ENCODE assay signal across 14 cellular contexts in genomic region chr7:351681-352480, GRCh38.
DNase-seq lines count a peak whose midpoint lies in the region; ATAC-seq and TF ChIP-seq lines count a peak whose summit lies in the region.
"Had no signal": no experiment of that assay in that cellular context is flagged by ENCODE, and none has a peak within 500 bp of the region (broad histone marks: within the 10 kb centered on the region; RNA-seq: fewer than 3 reads in every experiment).

No MANE protein-coding gene starts in this region.

- H3K9me3 ChIP-seq in right cardiac atrium (ENCODE audit: control insufficient read depth, low read length): no peaks in the 10 kb centered on the region
- no peaks in the 10 kb centered on the region for H3K9me3 ChIP-seq in left ventricle myocardium inferior (replicated peaks)
- H3K9me3 ChIP-seq: heart left ventricle, sigmoid colon had no signal

- H3K4me3 ChIP-seq in right cardiac atrium (ENCODE audit: low read length) (no peak overlapping the region), left ventricle myocardium inferior (no peak overlapping the region), coronary artery (no peak overlapping the region)
- H3K4me3 ChIP-seq: sigmoid colon had no signal

- 71% methylated on average over 41 of the region's 41 CpGs for WGBS in right cardiac atrium

- H3K9me3 Mint-ChIP-seq in activated T-helper 1 cell treated with anti-CD3 and anti-CD28 coated beads, Interleukin-12 subunit alpha, Interleukin-12 subunit beta, Interleukin-2, Interleukin-4 antibody, amounts not matched to agents 30 ng/mL and 10 ng/mL and 1 ng/mL, durations not matched to agents 14 hours and 24 hours and 36 hours: no peaks in the 10 kb centered on the region
- H3K9me3 Mint-ChIP-seq in naive thymus-derived CD8-positive, alpha-beta T cell: peaks cover 0 to 25% (median 0%) of the 10 kb centered on the region in 9 donors

- peak in 2 of 3 donors; percentile 41 to 61 for DNase-seq in right cardiac atrium
- no peak for DNase-seq in left ventricle myocardium inferior
- no peak for DNase-seq in activated T-helper 1 cell treated with anti-CD3 and anti-CD28 coated beads, Interleukin-12 subunit alpha, Interleukin-12 subunit beta, Interleukin-2, Interleukin-4 antibody, amounts not matched to agents 30 ng/mL and 10 ng/mL and 1 ng/mL, durations not matched to agents 14 hours and 24 hours and 36 hours (ENCODE audit: low spot score)
- DNase-seq in naive thymus-derived CD8-positive, alpha-beta T cell: peak; percentile 41 to 84 (median 64)
- DNase-seq in NCI-H1930 (lab: John Stamatoyannopoulos, UW): no peak
- no peak for DNase-seq in SK-N-DZ (ENCODE audit: low spot score)
- no peak for DNase-seq in coronary artery (ENCODE audit: low spot score)
- DNase-seq: heart left ventricle, Karpas-422, mesenchymal stem cell, NCI-H446, SIG-M5, sigmoid colon had no signal

- peaks cover 8% of the 10 kb centered on the region for H3K27me3 Mint-ChIP-seq in activated T-helper 1 cell treated with anti-CD3 and anti-CD28 coated beads, Interleukin-12 subunit alpha, Interleukin-12 subunit beta, Interleukin-2, Interleukin-4 antibody, amounts not matched to agents 30 ng/mL and 10 ng/mL and 1 ng/mL, durations not matched to agents 14 hours and 24 hours and 36 hours (ENCODE audit: insufficient read depth)
- H3K27me3 Mint-ChIP-seq in naive thymus-derived CD8-positive, alpha-beta T cell: no peaks in the 10 kb centered on the region

- TF ChIP-seq CTCF in left ventricle myocardium inferior (IDR thresholded peaks at IDR 0.05; ENCODE audit: borderline replicate concordance) (no peak), coronary artery (IDR thresholded peaks at IDR 0.05) (no peak)

- ATAC-seq in right cardiac atrium: no peak
- ATAC-seq in naive thymus-derived CD8-positive, alpha-beta T cell: peak; percentile 80 to 81
- no peak for ATAC-seq in GM21381 (IDR thresholded peaks at IDR 0.05; ENCODE audit: unreplicated experiment)

- POLR2A ChIA-PET in naive thymus-derived CD8-positive, alpha-beta T cell (lab: Charles Lee): interaction anchor here (0.5 to 5.6 kb wide), 14 partner anchors 8 to 525 kb away, joined by 3 to 79 read pairs (median 4); partner anchors contain the start of gene GET4

- peaks cover 11% of the 10 kb centered on the region for H3K4me1 Mint-ChIP-seq in activated T-helper 1 cell treated with anti-CD3 and anti-CD28 coated beads, Interleukin-12 subunit alpha, Interleukin-12 subunit beta, Interleukin-2, Interleukin-4 antibody, amounts not matched to agents 30 ng/mL and 10 ng/mL and 1 ng/mL, durations not matched to agents 14 hours and 24 hours and 36 hours (ENCODE audit: low read depth)
- peaks cover 19 to 25% (median 21%) of the 10 kb centered on the region in 4 donors for H3K4me1 Mint-ChIP-seq in naive thymus-derived CD8-positive, alpha-beta T cell

- no peaks in the 10 kb centered on the region for H3K36me3 Mint-ChIP-seq in activated T-helper 1 cell treated with anti-CD3 and anti-CD28 coated beads, Interleukin-12 subunit alpha, Interleukin-12 subunit beta, Interleukin-2, Interleukin-4 antibody, amounts not matched to agents 30 ng/mL and 10 ng/mL and 1 ng/mL, durations not matched to agents 14 hours and 24 hours and 36 hours (ENCODE audit: low read depth)
- peaks cover 0 to 5% (median 3%) of the 10 kb centered on the region in 3 donors for H3K36me3 Mint-ChIP-seq in naive thymus-derived CD8-positive, alpha-beta T cell

- H3K4me1 ChIP-seq in right cardiac atrium (ENCODE audit: control insufficient read depth, insufficient read depth, low read length): no peaks in the 10 kb centered on the region
- peaks cover 5% of the 10 kb centered on the region for H3K4me1 ChIP-seq in left ventricle myocardium inferior
- H3K4me1 ChIP-seq: heart left ventricle, sigmoid colon had no signal

- H3K27ac ChIP-seq in right cardiac atrium (ENCODE audit: low read length) (no peak overlapping the region), left ventricle myocardium inferior (replicated peaks) (no peak overlapping the region), coronary artery (no peak overlapping the region)
- H3K27ac ChIP-seq: sigmoid colon had no signal

- H3K27me3 ChIP-seq in right cardiac atrium (ENCODE audit: control insufficient read depth, insufficient read depth) (no peaks in the 10 kb centered on the region), left ventricle myocardium inferior (ENCODE audit: low read depth) (peaks cover 40% of the 10 kb centered on the region)
- H3K27me3 ChIP-seq: sigmoid colon had no signal

- H3K27ac Mint-ChIP-seq in activated T-helper 1 cell treated with anti-CD3 and anti-CD28 coated beads, Interleukin-12 subunit alpha, Interleukin-12 subunit beta, Interleukin-2, Interleukin-4 antibody, amounts not matched to agents 30 ng/mL and 10 ng/mL and 1 ng/mL, durations not matched to agents 14 hours and 24 hours and 36 hours: peak overlapping the region; percentile 6
- peak overlapping the region in 1 of 10 donors; percentile 98 for H3K27ac Mint-ChIP-seq in naive thymus-derived CD8-positive, alpha-beta T cell

- intact Hi-C loops in right cardiac atrium (cut with DNase I): no loop called here
- intact Hi-C loops in left ventricle myocardium inferior (cut with micrococcal nuclease): no loop called here
- intact Hi-C loops in activated T-helper 1 cell treated with anti-CD3 and anti-CD28 coated beads, Interleukin-12 subunit alpha, Interleukin-12 subunit beta, Interleukin-2, Interleukin-4 antibody, amounts not matched to agents 30 ng/mL and 10 ng/mL and 1 ng/mL, durations not matched to agents 14 hours and 24 hours and 36 hours (cut with micrococcal nuclease): loop anchor here (1.0 kb wide), 1 partner anchor 8 kb away; no protein-coding TSS in a partner anchor

- peak overlapping the region; percentile 38 for H3K4me3 Mint-ChIP-seq in activated T-helper 1 cell treated with anti-CD3 and anti-CD28 coated beads, Interleukin-12 subunit alpha, Interleukin-12 subunit beta, Interleukin-2, Interleukin-4 antibody, amounts not matched to agents 30 ng/mL and 10 ng/mL and 1 ng/mL, durations not matched to agents 14 hours and 24 hours and 36 hours
- no peak overlapping the region for H3K4me3 Mint-ChIP-seq in naive thymus-derived CD8-positive, alpha-beta T cell

- H3K36me3 ChIP-seq in left ventricle myocardium inferior: no peaks in the 10 kb centered on the region
- H3K36me3 ChIP-seq: heart left ventricle, sigmoid colon had no signal

Comparison
In these comparisons a context has a peak if more than half of its experiments do, and no peak if none do; other contexts are left out.
1. DNase-seq: peak in right cardiac atrium (2 of 3) and naive thymus-derived CD8-positive, alpha-beta T cell (10 of 10); none in left ventricle myocardium inferior (single experiment), activated T-helper 1 cell treated with anti-CD3 and anti-CD28 coated beads, Interleukin-12 subunit alpha, Interleukin-12 subunit beta, Interleukin-2, Interleukin-4 antibody, amounts not matched to agents 30 ng/mL and 10 ng/mL and 1 ng/mL, durations not matched to agents 14 hours and 24 hours and 36 hours (single experiment), NCI-H1930 (0 of 2), SK-N-DZ (single experiment) and coronary artery (single experiment).
2. ATAC-seq: peak in naive thymus-derived CD8-positive, alpha-beta T cell (2 of 2); none in right cardiac atrium (0 of 2) and GM21381 (single experiment).